Comparison of ENCODE assay signal across 20 cellular contexts in the genomic region with DNA sequence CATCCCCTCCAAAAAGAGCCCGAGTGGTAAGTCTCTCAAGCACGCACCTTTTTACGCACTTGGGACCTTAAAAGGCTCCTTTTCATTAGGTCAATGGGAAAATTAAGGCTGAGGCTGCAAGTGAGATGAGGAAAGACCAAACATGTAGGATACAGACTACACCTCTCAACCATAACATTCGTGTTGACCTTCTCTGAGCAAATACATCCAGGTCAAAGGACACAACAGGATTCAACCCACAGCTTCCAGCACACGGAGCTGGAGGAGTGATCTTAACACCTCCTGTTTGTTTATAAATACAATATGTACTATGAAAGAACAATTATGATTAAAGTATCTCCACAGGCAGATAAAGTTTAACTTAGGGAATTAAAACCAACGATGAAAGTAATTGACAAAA.
"Had no signal": no experiment of that assay in that cellular context is flagged by ENCODE, and none has a peak within 500 bp of the region (broad histone marks: within the 10 kb centered on the region; RNA-seq: fewer than 3 reads in every experiment).

No MANE protein-coding gene starts in this region.

- H3K27me3 ChIP-seq: SJCRH30 had no signal

- DNase-seq: IMR-90, Kasumi-1, MM.1S, NCI-H1436, NCI-H187, NCI-H2029, NCI-H2081 treated with DMSO at 0.1 percent for 48 hours, NCI-H2171, NCI-H226, NCI-H446, NCI-H510A, NCI-H524 treated with DMSO at 0.1 percent for 48 hours, NCI-H69, NCI-H774, RPMI8226, SHP77 treated with DMSO at 0.1 percent for 48 hours had no signal

- H3K4me3 ChIP-seq: SJCRH30 had no signal

- H3K9me3 ChIP-seq: SJCRH30 had no signal

- H3K4me2 ChIP-seq: KMS-11 had no signal

- H3K27ac ChIP-seq: KMS-11, SJCRH30 had no signal

- ATAC-seq: SK-N-SH treated with all-trans-retinoic acid at 6 μM for 48 hours had no signal

- H3K9ac ChIP-seq: KMS-11 had no signal

- FAIRE-seq: RCC 7860 had no signal

- H3K4me1 ChIP-seq: SJCRH30 had no signal

- H3K36me3 ChIP-seq: SJCRH30 had no signal
